ENCODE assay signal across 15 cellular contexts in genomic region chr3:15174953-15175352, GRCh38. TPM values are rescaled to one million over a fixed set of nuclear protein-coding genes. Genes with fewer than 3 reads are reported as not detected.
DNase-seq lines count a peak whose midpoint lies in the region; ATAC-seq and TF ChIP-seq lines count a peak whose summit lies in the region.
"Had no signal": no experiment of that assay in that cellular context is flagged by ENCODE, and none has a peak within 500 bp of the region (broad histone marks: within the 10 kb centered on the region; RNA-seq: fewer than 3 reads in every experiment).

No MANE protein-coding gene starts in this region.

- TF ChIP-seq CTCF in right atrium auricular region (IDR thresholded peaks at IDR 0.05) (no peak), heart right ventricle (IDR thresholded peaks at IDR 0.05) (no peak), lower lobe of right lung (IDR thresholded peaks at IDR 0.05) (no peak), dorsolateral prefrontal cortex (IDR thresholded peaks at IDR 0.05 in 54 of 56, conservative IDR thresholded peaks at IDR 0.05 in 2 of 56; ENCODE audit: low read depth in 1 of 56, partially characterized antibody in 56 of 56) (no peak)

- H3K36me3 ChIP-seq in right atrium auricular region (no peaks in the 10 kb centered on the region), heart right ventricle (no peaks in the 10 kb centered on the region), lower lobe of right lung (no peaks in the 10 kb centered on the region)

- no peaks in the 10 kb centered on the region for H3K4me1 ChIP-seq in right atrium auricular region
- H3K4me1 ChIP-seq in heart right ventricle: peaks cover 0 to 5% (median 0%) of the 10 kb centered on the region in 9 donors
- H3K4me1 ChIP-seq in lower lobe of right lung: no peaks in the 10 kb centered on the region

- H3K9me3 ChIP-seq in right atrium auricular region (no peaks in the 10 kb centered on the region), heart right ventricle (no peaks in the 10 kb centered on the region), lower lobe of right lung (no peaks in the 10 kb centered on the region)

- intact Hi-C loops in Right ventricle myocardium inferior (cut with DNase I): loop anchor here (10.0 kb wide), 1 partner anchor 60 kb away; no protein-coding TSS in a partner anchor
- intact Hi-C loops in heart right ventricle (cut with DNase I): loop anchor here in 2 of 10 donors (10.0 kb wide), 2 partner anchors 50 to 60 kb away; no protein-coding TSS in a partner anchor
- intact Hi-C loops in lower lobe of right lung (cut with DNase I): no loop called here
- intact Hi-C loops in dorsolateral prefrontal cortex (cut with DNase I): no loop called here

- DNase-seq in Right ventricle myocardium inferior (ENCODE audit: missing footprints) (no peak), right atrium auricular region (ENCODE audit: low spot score) (no peak), heart right ventricle (peak in 1 of 2 donors; percentile 38), lower lobe of right lung (no peak), dorsolateral prefrontal cortex (no peak), RPMI8226 (no peak)
- no peak for DNase-seq in stimulated activated CD8-positive, alpha-beta memory T cell treated with anti-CD3 and anti-CD28 coated beads, Interleukin-4, amount 100 ng/mL, for 48 hours
- DNase-seq: 8988T; ACHN; C1 segment of cervical spinal cord; Calu3; CD4-positive, alpha-beta T cell; DMS 273 treated with DMSO at 0.1 percent for 48 hours; GM23248 had no signal

- H3K27ac ChIP-seq in right atrium auricular region (peak overlapping the region in 1 of 2 donors; percentile 32), heart right ventricle (no peak overlapping the region), lower lobe of right lung (no peak overlapping the region), dorsolateral prefrontal cortex (no peak overlapping the region)
- H3K27ac ChIP-seq: GM23248 had no signal

- WGBS in heart right ventricle, 2 donors: 33 to 47% methylated on average over 8 of the region's 8 CpGs

- H3K27me3 ChIP-seq in right atrium auricular region (no peaks in the 10 kb centered on the region), heart right ventricle (peaks cover 0 to 15% (median 4%) of the 10 kb centered on the region in 7 donors), lower lobe of right lung (ENCODE audit: low read depth) (peaks cover 7% of the 10 kb centered on the region), dorsolateral prefrontal cortex (peaks cover 0 to 7% (median 0%) of the 10 kb centered on the region in 45 donors)

- H3K4me3 ChIP-seq in right atrium auricular region (no peak overlapping the region), heart right ventricle (no peak overlapping the region), lower lobe of right lung (no peak overlapping the region), dorsolateral prefrontal cortex (no peak overlapping the region)
- H3K4me3 ChIP-seq: GM23248 had no signal

- ATAC-seq in Right ventricle myocardium inferior (peak; percentile 84), heart right ventricle (peak in 7 of 8 donors; percentile 55 to 93 (median 82)), lower lobe of right lung (peak; percentile 23 to 50)
- ATAC-seq: HCT116 had no signal

RNA-seq across cellular contexts. Expression of gene CAPN7, which starts 31.1 kb away (rescaled TPM):
- total RNA-seq in Right ventricle myocardium inferior (28.2 TPM), right atrium auricular region (10 to 100 TPM; 21.2 to 21.3 TPM), heart right ventricle (10 to 100 TPM; 22.8 to 38.0 (median 26.7) TPM), lower lobe of right lung (49.4 TPM), dorsolateral prefrontal cortex (10 to 100 TPM; 33.3 to 71.8 (median 46.0) TPM)
- 10 to 100 TPM in 1 of 2 donors, 1 to 10 TPM in 1; 8.9 to 15.8 TPM for polyA plus RNA-seq in heart right ventricle
